Comparison of ENCODE assay signal across 24 cellular contexts in genomic region chr16:19598805-19599204, GRCh38.
"Had no signal": no experiment of that assay in that cellular context is flagged by ENCODE, and none has a peak within 500 bp of the region (broad histone marks: within the 10 kb centered on the region; RNA-seq: fewer than 3 reads in every experiment).

No MANE protein-coding gene starts in this region.

- DNase-seq: activated CD4-positive, alpha-beta memory T cell treated with anti-CD3 and anti-CD28 coated beads, Interleukin-2, amount 10 ng/mL, durations not matched to agents 7 days and 5 days; activated CD4-positive, alpha-beta T cell treated with anti-CD3 and anti-CD28 coated beads, Interleukin-2, amount 10 ng/mL, durations not matched to agents 7 days and 5 days; activated CD4-positive, CD25-positive, alpha-beta regulatory T cell; activated gamma-delta T cell; activated naive CD4-positive, alpha-beta T cell treated with anti-CD3 and anti-CD28 coated beads for 36 hours; activated T-cell treated with anti-CD3 and anti-CD28 coated beads for 4 hours; activated T-cell treated with anti-CD3 and anti-CD28 coated beads, Interleukin-2, amount 50 U/mL, for 48 hours; amygdala; Kasumi-1; NCI-H146; NCI-H1930; NCI-H2107; NCI-H345; NCI-H510A; NCI-H526 treated with DMSO at 0.1 percent for 48 hours; NCI-H82; T-cell; T-helper 2 cell; T1000 had no signal

- H3K4me1 Mint-ChIP-seq: activated CD4-positive, alpha-beta memory T cell treated with anti-CD3 and anti-CD28 coated beads, Interleukin-2, amount 10 ng/mL, durations not matched to agents 7 days and 5 days; activated T-helper 17 cell treated with anti-CD3 and anti-CD28 coated beads, Interleukin-2, amount 50 U/mL, for 72 hours; T-cell had no signal

- H3K27ac Mint-ChIP-seq: activated CD4-positive, alpha-beta memory T cell treated with anti-CD3 and anti-CD28 coated beads, Interleukin-2, amount 10 ng/mL, durations not matched to agents 7 days and 5 days; activated CD4-positive, alpha-beta T cell treated with anti-CD3 and anti-CD28 coated beads, Interleukin-2, amount 10 ng/mL, durations not matched to agents 7 days and 5 days; activated naive CD4-positive, alpha-beta T cell treated with anti-CD3 and anti-CD28 coated beads for 36 hours; activated naive CD8-positive, alpha-beta T cell; activated T-helper 17 cell treated with anti-CD3 and anti-CD28 coated beads, Interleukin-2, amount 50 U/mL, for 72 hours; T-cell had no signal

- ATAC-seq: activated T-helper 17 cell treated with anti-CD3 and anti-CD28 coated beads, Interleukin-2, amount 50 U/mL, for 72 hours; K562; Right ventricle myocardium inferior; T-cell had no signal

- H3K9me3 Mint-ChIP-seq: activated CD4-positive, alpha-beta memory T cell treated with anti-CD3 and anti-CD28 coated beads, Interleukin-2, amount 10 ng/mL, durations not matched to agents 7 days and 5 days; activated CD4-positive, alpha-beta T cell treated with anti-CD3 and anti-CD28 coated beads, Interleukin-2, amount 10 ng/mL, durations not matched to agents 7 days and 5 days; activated naive CD4-positive, alpha-beta T cell treated with anti-CD3 and anti-CD28 coated beads for 36 hours; activated T-helper 17 cell treated with anti-CD3 and anti-CD28 coated beads, Interleukin-2, amount 50 U/mL, for 72 hours; T-cell had no signal

- H3K27ac ChIP-seq: SK-N-MC had no signal

- H3K27me3 Mint-ChIP-seq: activated CD4-positive, alpha-beta memory T cell treated with anti-CD3 and anti-CD28 coated beads, Interleukin-2, amount 10 ng/mL, durations not matched to agents 7 days and 5 days; activated CD4-positive, alpha-beta T cell treated with anti-CD3 and anti-CD28 coated beads, Interleukin-2, amount 10 ng/mL, durations not matched to agents 7 days and 5 days; activated naive CD8-positive, alpha-beta T cell; activated T-helper 17 cell treated with anti-CD3 and anti-CD28 coated beads, Interleukin-2, amount 50 U/mL, for 72 hours; T-cell had no signal

- H3K4me3 Mint-ChIP-seq: activated CD4-positive, alpha-beta memory T cell treated with anti-CD3 and anti-CD28 coated beads, Interleukin-2, amount 10 ng/mL, durations not matched to agents 7 days and 5 days; activated CD4-positive, alpha-beta T cell treated with anti-CD3 and anti-CD28 coated beads, Interleukin-2, amount 10 ng/mL, durations not matched to agents 7 days and 5 days; activated naive CD4-positive, alpha-beta T cell treated with anti-CD3 and anti-CD28 coated beads for 36 hours; activated naive CD8-positive, alpha-beta T cell; activated T-helper 17 cell treated with anti-CD3 and anti-CD28 coated beads, Interleukin-2, amount 50 U/mL, for 72 hours; T-cell had no signal
